Comparison of ENCODE assay signal across 1 cellular context in the genomic region with DNA sequence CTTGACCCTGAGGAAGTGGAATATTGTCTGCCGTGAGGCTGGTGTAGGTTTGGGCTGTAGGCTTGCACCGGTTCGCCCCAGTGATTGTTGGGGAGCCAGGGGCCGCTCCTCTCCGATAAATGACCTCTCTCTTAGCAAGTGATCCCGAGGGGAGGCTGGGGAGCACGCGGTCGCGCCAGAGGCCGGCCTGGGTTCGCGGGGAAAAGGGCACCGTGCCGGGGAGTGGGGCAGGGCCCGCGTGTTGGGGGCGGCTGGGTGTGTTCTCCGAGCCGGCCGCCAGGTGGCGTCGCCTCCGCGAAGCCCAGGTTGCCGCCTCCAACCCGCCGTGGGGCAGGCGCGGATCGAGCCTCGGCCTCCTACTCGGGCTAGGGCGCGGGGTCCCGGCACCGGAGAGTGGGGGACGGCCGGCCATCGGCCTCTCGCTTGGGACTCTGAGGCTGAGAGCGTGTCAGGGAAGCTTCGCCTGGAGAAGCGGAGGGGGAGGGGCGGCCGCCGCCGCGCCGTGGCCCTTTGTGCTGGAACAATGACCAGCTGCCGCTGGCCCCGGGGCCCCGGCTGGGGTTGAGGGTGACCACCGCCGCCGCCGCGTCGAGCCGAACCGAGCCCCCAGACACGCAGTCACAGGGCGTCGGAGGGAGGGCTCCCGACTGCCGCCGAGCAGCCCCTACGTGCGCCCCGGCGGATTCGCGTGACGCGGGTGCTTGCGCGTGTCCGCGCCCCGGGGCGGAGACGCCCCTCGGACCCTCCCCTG.
A peak's percentile ranks its signal among the peaks of the same experiment; 100 is the strongest.
TF ChIP-seq lines count a peak whose summit lies in the region.

No MANE protein-coding gene starts in this region.

TF ChIP-seq in K562, 482 proteins besides CTCF, POLR2A, EP300 and RAD21 (continued from another document):
- TF ChIP-seq, protein P1, sequence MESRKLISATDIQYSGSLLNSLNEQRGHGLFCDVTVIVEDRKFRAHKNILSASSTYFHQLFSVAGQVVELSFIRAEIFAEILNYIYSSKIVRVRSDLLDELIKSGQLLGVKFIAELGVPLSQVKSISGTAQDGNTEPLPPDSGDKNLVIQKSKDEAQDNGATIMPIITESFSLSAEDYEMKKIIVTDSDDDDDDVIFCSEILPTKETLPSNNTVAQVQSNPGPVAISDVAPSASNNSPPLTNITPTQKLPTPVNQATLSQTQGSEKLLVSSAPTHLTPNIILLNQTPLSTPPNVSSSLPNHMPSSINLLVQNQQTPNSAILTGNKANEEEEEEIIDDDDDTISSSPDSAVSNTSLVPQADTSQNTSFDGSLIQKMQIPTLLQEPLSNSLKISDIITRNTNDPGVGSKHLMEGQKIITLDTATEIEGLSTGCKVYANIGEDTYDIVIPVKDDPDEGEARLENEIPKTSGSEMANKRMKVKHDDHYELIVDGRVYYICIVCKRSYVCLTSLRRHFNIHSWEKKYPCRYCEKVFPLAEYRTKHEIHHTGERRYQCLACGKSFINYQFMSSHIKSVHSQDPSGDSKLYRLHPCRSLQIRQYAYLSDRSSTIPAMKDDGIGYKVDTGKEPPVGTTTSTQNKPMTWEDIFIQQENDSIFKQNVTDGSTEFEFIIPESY (CRISPR knock-in tag; IDR thresholded peaks at IDR 0.05), result no peak
- TF ChIP-seq SIRT6 (IDR thresholded peaks at IDR 0.05; ENCODE audit: low read depth, low read length) (no peak), CHD7 (IDR thresholded peaks at IDR 0.05; ENCODE audit: low read depth, low read length) (no peak), POLR3A (IDR thresholded peaks at IDR 0.05; ENCODE audit: borderline replicate concordance, extremely low read depth, insufficient read depth, insufficient read length) (no peak), FOSL1 (tag; conservative IDR thresholded peaks at IDR 0.05) (no peak), MIER1 (IDR thresholded peaks at IDR 0.05; ENCODE audit: low read depth) (no peak), CREBBP (IDR thresholded peaks at IDR 0.05; ENCODE audit: low read depth, low read length) (no peak), GMEB1 (CRISPR knock-in tag; IDR thresholded peaks at IDR 0.05) (peak; percentile 17; the same call in 1 of the 2 replicates), ZNF140 (CRISPR knock-in tag; IDR thresholded peaks at IDR 0.05) (no peak), DMBX1 (CRISPR knock-in tag; IDR thresholded peaks at IDR 0.05; ENCODE audit: borderline replicate concordance) (no peak), DPF2 (IDR thresholded peaks at IDR 0.05) (no peak), E2F3 (CRISPR knock-in tag; IDR thresholded peaks at IDR 0.05) (0 out of 2 replicates have a peak, but pooled peaks have one; percentile 32), HINFP (tag; conservative IDR thresholded peaks at IDR 0.05; ENCODE audit: low read depth) (no peak), ZBTB17 (CRISPR knock-in tag; IDR thresholded peaks at IDR 0.05) (no peak), PURB (CRISPR knock-in tag; IDR thresholded peaks at IDR 0.05; ENCODE audit: low read depth) (no peak), GABPB2 (CRISPR knock-in tag; conservative IDR thresholded peaks at IDR 0.05) (no peak), CBX2 (IDR thresholded peaks at IDR 0.05; ENCODE audit: insufficient read depth, low read length, poor library complexity, severe bottlenecking) (no peak), CREM (IDR thresholded peaks at IDR 0.05; ENCODE audit: low read depth) (peak; percentile 79), TFAM (CRISPR knock-in tag; conservative IDR thresholded peaks at IDR 0.05) (no peak), ZBTB8A (IDR thresholded peaks at IDR 0.05; ENCODE audit: partially characterized antibody) (no peak), NFYB (IDR thresholded peaks at IDR 0.05; ENCODE audit: extremely low read depth, insufficient read length) (no peak)
- TF ChIP-seq, protein P2, sequence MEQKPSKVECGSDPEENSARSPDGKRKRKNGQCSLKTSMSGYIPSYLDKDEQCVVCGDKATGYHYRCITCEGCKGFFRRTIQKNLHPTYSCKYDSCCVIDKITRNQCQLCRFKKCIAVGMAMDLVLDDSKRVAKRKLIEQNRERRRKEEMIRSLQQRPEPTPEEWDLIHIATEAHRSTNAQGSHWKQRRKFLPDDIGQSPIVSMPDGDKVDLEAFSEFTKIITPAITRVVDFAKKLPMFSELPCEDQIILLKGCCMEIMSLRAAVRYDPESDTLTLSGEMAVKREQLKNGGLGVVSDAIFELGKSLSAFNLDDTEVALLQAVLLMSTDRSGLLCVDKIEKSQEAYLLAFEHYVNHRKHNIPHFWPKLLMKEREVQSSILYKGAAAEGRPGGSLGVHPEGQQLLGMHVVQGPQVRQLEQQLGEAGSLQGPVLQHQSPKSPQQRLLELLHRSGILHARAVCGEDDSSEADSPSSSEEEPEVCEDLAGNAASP (IDR thresholded peaks at IDR 0.05), result no peak
- TF ChIP-seq, protein P3, sequence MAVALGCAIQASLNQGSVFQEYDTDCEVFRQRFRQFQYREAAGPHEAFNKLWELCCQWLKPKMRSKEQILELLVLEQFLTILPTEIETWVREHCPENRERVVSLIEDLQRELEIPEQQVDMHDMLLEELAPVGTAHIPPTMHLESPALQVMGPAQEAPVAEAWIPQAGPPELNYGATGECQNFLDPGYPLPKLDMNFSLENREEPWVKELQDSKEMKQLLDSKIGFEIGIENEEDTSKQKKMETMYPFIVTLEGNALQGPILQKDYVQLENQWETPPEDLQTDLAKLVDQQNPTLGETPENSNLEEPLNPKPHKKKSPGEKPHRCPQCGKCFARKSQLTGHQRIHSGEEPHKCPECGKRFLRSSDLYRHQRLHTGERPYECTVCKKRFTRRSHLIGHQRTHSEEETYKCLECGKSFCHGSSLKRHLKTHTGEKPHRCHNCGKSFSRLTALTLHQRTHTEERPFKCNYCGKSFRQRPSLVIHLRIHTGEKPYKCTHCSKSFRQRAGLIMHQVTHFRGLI (CRISPR knock-in tag; IDR thresholded peaks at IDR 0.05), result no peak
- TF ChIP-seq, protein P4, sequence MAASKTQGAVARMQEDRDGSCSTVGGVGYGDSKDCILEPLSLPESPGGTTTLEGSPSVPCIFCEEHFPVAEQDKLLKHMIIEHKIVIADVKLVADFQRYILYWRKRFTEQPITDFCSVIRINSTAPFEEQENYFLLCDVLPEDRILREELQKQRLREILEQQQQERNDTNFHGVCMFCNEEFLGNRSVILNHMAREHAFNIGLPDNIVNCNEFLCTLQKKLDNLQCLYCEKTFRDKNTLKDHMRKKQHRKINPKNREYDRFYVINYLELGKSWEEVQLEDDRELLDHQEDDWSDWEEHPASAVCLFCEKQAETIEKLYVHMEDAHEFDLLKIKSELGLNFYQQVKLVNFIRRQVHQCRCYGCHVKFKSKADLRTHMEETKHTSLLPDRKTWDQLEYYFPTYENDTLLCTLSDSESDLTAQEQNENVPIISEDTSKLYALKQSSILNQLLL (CRISPR knock-in tag; IDR thresholded peaks at IDR 0.05; ENCODE audit: borderline replicate concordance), result no peak
- TF ChIP-seq, protein P5, sequence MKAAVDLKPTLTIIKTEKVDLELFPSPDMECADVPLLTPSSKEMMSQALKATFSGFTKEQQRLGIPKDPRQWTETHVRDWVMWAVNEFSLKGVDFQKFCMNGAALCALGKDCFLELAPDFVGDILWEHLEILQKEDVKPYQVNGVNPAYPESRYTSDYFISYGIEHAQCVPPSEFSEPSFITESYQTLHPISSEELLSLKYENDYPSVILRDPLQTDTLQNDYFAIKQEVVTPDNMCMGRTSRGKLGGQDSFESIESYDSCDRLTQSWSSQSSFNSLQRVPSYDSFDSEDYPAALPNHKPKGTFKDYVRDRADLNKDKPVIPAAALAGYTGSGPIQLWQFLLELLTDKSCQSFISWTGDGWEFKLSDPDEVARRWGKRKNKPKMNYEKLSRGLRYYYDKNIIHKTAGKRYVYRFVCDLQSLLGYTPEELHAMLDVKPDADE (conservative IDR thresholded peaks at IDR 0.05; ENCODE audit: control insufficient read depth, low read depth, low read length), result peak; percentile 53; the same call in 1 of the 2 replicates
